In the genomic region with DNA sequence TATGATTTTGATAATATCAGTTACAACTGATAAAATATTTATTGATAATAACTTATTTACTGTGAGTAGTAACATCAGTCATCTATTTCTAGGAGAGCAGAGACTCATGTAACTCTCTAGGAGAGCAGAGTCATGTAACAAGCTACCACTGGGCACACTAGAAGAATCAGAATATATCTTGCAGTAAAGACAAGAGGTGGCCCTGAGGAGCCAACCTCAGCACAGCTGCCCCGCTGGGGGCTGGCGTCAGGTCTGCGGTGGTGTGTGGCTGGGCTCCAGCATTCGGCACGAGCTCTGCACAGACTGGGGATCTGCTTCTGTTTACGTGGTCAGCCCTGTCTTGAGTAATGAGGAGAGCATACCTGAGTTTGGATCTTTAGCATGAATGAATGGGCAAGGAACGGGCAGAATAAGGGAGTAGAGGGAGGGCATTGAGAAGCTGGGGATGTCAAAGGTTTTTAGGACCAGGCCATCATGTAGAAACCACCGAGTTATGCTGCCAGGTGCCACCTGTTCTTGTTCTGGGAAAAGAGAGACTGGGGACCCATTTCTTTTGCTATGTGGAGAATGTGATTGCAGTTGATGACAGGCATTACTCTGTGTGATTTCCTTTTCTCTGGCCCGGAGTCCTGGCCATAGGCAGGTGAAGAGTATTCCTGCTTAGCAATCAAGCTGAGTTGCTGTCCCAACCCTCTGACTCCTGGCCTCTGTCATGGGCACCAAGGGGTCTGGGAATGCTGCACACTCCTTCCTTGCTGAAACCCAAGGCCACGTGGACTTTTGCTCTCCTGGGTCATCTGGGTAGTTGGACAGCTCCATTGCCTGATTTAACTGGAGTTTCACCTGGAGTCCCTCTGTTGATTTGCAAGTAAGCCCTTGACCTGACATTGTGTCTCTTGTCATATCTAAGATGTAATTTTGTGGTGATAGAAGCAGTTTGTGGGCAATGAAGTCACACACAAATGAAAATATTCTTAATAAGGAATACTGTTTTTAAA, we compare ENCODE assay signal across 1 cellular context.
TF ChIP-seq lines count a peak whose summit lies in the region.

No MANE protein-coding gene starts in this region.

TF ChIP-seq in GM23338, 12 proteins besides CTCF, POLR2A, EP300 and RAD21 (continued from another document):
- TF ChIP-seq, protein P1, sequence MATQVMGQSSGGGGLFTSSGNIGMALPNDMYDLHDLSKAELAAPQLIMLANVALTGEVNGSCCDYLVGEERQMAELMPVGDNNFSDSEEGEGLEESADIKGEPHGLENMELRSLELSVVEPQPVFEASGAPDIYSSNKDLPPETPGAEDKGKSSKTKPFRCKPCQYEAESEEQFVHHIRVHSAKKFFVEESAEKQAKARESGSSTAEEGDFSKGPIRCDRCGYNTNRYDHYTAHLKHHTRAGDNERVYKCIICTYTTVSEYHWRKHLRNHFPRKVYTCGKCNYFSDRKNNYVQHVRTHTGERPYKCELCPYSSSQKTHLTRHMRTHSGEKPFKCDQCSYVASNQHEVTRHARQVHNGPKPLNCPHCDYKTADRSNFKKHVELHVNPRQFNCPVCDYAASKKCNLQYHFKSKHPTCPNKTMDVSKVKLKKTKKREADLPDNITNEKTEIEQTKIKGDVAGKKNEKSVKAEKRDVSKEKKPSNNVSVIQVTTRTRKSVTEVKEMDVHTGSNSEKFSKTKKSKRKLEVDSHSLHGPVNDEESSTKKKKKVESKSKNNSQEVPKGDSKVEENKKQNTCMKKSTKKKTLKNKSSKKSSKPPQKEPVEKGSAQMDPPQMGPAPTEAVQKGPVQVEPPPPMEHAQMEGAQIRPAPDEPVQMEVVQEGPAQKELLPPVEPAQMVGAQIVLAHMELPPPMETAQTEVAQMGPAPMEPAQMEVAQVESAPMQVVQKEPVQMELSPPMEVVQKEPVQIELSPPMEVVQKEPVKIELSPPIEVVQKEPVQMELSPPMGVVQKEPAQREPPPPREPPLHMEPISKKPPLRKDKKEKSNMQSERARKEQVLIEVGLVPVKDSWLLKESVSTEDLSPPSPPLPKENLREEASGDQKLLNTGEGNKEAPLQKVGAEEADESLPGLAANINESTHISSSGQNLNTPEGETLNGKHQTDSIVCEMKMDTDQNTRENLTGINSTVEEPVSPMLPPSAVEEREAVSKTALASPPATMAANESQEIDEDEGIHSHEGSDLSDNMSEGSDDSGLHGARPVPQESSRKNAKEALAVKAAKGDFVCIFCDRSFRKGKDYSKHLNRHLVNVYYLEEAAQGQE (IDR thresholded peaks at IDR 0.05; ENCODE audit: unreplicated experiment), result no peak
- no peak for TF ChIP-seq EZH2 (IDR thresholded peaks at IDR 0.05; ENCODE audit: low read depth, unreplicated experiment)
